8 cellular contexts compared by ENCODE assay signal in genomic region chr2:200525882-200526651, GRCh38. TPM values are rescaled to one million over a fixed set of nuclear protein-coding genes. Genes with fewer than 3 reads are reported as not detected.
DNase-seq lines count a peak whose midpoint lies in the region; ATAC-seq and TF ChIP-seq lines count a peak whose summit lies in the region.

TSS of gene SGO2 (plus strand) at chr2:200526207. CDS start at chr2:200532976, 6,769 bp downstream.

- peak within 1 kb of the TSS; percentile 94 for H3K4me3 ChIP-seq in GM23338
- peak within 1 kb of the TSS; percentile 72 to 96 for H3K4me3 ChIP-seq in muscle layer of duodenum (ENCODE audit: low read depth in 1 of 2, low read length in 2 of 2)

- peaks cover 11% of the 10 kb centered on the region for H4K20me1 ChIP-seq in GM23338 (replicated peaks; ENCODE audit: insufficient read depth)

- no peaks in the 10 kb centered on the region for H3K9me3 Mint-ChIP-seq in GM23338
- no peaks in the 10 kb centered on the region for H3K9me3 Mint-ChIP-seq in activated T-cell treated with anti-CD3 and anti-CD28 coated beads, Interleukin-2, amount 50 U/mL, for 72 hours

- H2AFZ ChIP-seq in GM23338 = peak within 1 kb of the TSS; percentile 91

- ATAC-seq in GM23338 (peak; percentile 99), esophagus mucosa (peak; percentile 100)
- ATAC-seq in activated T-cell treated with anti-CD3 and anti-CD28 coated beads, Interleukin-2, amount 50 U/mL, for 72 hours (replicated peaks in 1 of 2) = peak; percentile 99

- peaks cover 12% of the 10 kb centered on the region for H3K4me1 ChIP-seq in GM23338 (ENCODE audit: insufficient read depth)
- peaks cover 9% of the 10 kb centered on the region in 2 donors for H3K4me1 ChIP-seq in muscle layer of duodenum (ENCODE audit: control insufficient read depth in 1 of 2, insufficient read depth in 2 of 2, low read length in 2 of 2)

- peaks cover 7% of the 10 kb centered on the region; the same call in 1 of the 3 replicates for H3K4me1 Mint-ChIP-seq in GM23338
- H3K4me1 Mint-ChIP-seq in activated T-cell treated with anti-CD3 and anti-CD28 coated beads, Interleukin-2, amount 50 U/mL, for 72 hours (ENCODE audit: low read depth) = peaks cover 29% of the 10 kb centered on the region

- H3K9me3 ChIP-seq in muscle layer of duodenum (ENCODE audit: control insufficient read depth in 1 of 2, low read length in 2 of 2) = no peaks in the 10 kb centered on the region

- H3K36me3 ChIP-seq in GM23338 (ENCODE audit: insufficient read depth) = no peaks in the 10 kb centered on the region
- no peaks in the 10 kb centered on the region for H3K36me3 ChIP-seq in muscle layer of duodenum (ENCODE audit: control insufficient read depth in 1 of 2, insufficient read depth in 2 of 2, low read length in 2 of 2)

- no peaks in the 10 kb centered on the region for H3K27me3 Mint-ChIP-seq in GM23338 (ENCODE audit: insufficient read depth, low read depth, poor library complexity)
- no peaks in the 10 kb centered on the region for H3K27me3 Mint-ChIP-seq in activated T-cell treated with anti-CD3 and anti-CD28 coated beads, Interleukin-2, amount 50 U/mL, for 72 hours (ENCODE audit: low read depth)

- no peaks in the 10 kb centered on the region for H3K9me2 ChIP-seq in GM23338 (ENCODE audit: insufficient read depth)

- peaks cover 45% of the 10 kb centered on the region for H3K79me2 ChIP-seq in GM23338 (replicated peaks; ENCODE audit: insufficient read depth)

- peak within 1 kb of the TSS; percentile 90 for H3K4me3 Mint-ChIP-seq in GM23338
- peak within 1 kb of the TSS; percentile 93 to 96 for H3K4me3 Mint-ChIP-seq in activated T-cell treated with anti-CD3 and anti-CD28 coated beads, Interleukin-2, amount 50 U/mL, for 72 hours

- no peak; a peak in 1 of 4 replicates for TF ChIP-seq CTCF in GM23338 (conservative IDR thresholded peaks at IDR 0.05; ENCODE audit: low read depth in 2 of 2)

- DNase-seq in Daoy (ENCODE audit: low read depth) (peak; percentile 98), GM23338 (ENCODE audit: low spot score) (peak; percentile 99), Kasumi-1 (lab: John Stamatoyannopoulos, UW) (peak; percentile 100), RKO (ENCODE audit: low spot score) (peak; percentile 96)
- DNase-seq in activated T-cell treated with anti-CD3 and anti-CD28 coated beads, Interleukin-2, amount 50 U/mL, for 72 hours = peak; percentile 98
- DNase-seq in stimulated activated CD8-positive, alpha-beta memory T cell treated with anti-CD3 and anti-CD28 coated beads, Interleukin-7, amount 100 ng/mL, for 24 hours (ENCODE audit: low read depth) = peak; percentile 91

- H3K27ac ChIP-seq in GM23338 (ENCODE audit: low read depth) (peak within 1 kb of the TSS; percentile 70; the same call in 1 of the 2 replicates), muscle layer of duodenum (ENCODE audit: low read length) (peak within 1 kb of the TSS; percentile 71)

- no peaks in the 10 kb centered on the region for H3K36me3 Mint-ChIP-seq in GM23338 (ENCODE audit: low read depth)
- H3K36me3 Mint-ChIP-seq in activated T-cell treated with anti-CD3 and anti-CD28 coated beads, Interleukin-2, amount 50 U/mL, for 72 hours (ENCODE audit: insufficient read depth in 2 of 2) = peaks cover 4 to 7% of the 10 kb centered on the region in 2 donors

- H3K27me3 ChIP-seq in GM23338 (ENCODE audit: insufficient read depth) (no peaks in the 10 kb centered on the region), muscle layer of duodenum (ENCODE audit: low read depth, low read length) (no peaks in the 10 kb centered on the region)

- H3K4me2 ChIP-seq in GM23338 = peak within 1 kb of the TSS; percentile 91

- H3F3A ChIP-seq in GM23338 (replicated peaks; ENCODE audit: low read depth) = 0 out of 2 replicates have a peak, but pooled peaks cover 2% of the 10 kb centered on the region

- peak within 1 kb of the TSS; percentile 18; the same call in 1 of the 2 replicates for H3K27ac Mint-ChIP-seq in GM23338
- peak within 1 kb of the TSS; percentile 91 for H3K27ac Mint-ChIP-seq in activated T-cell treated with anti-CD3 and anti-CD28 coated beads, Interleukin-2, amount 50 U/mL, for 72 hours

TF ChIP-seq in GM23338, 12 proteins besides CTCF, POLR2A, EP300 and RAD21:
- TF ChIP-seq CREB1 (CRISPR knock-in tag; IDR thresholded peaks at IDR 0.05; ENCODE audit: low read depth) (peak; percentile 13), ZNF114 (CRISPR knock-in tag; IDR thresholded peaks at IDR 0.05) (no peak), POLR2AphosphoS5 (IDR thresholded peaks at IDR 0.05; ENCODE audit: low read depth) (peak; percentile 92)

RNA-seq across cellular contexts. Expression of gene SGO2, which starts in this region (rescaled TPM):
- total RNA-seq in Daoy (2014; rRNA removed; shearing (Covaris generic)) = 26.4 and 32.5 TPM in 2 replicates
- 32.6 and 40.4 TPM in 2 replicates for total RNA-seq in GM23338 (2014; rRNA removed; shearing (Covaris generic))
- 36.5 and 47.7 TPM in 2 replicates for polyA plus RNA-seq in GM23338 (2016; fragmentation: Nextera tagmentation; extraction: Ambion mirVana)
- 10 to 100 TPM; 36.5 to 38.9 TPM for total RNA-seq in activated T-cell treated with anti-CD3 and anti-CD28 coated beads, Interleukin-2, amount 50 U/mL, for 72 hours
- 6.3 TPM for total RNA-seq in esophagus mucosa

Comparison
In these comparisons a context has a peak if more than half of its experiments do, and no peak if none do; other contexts are left out.
1. Peak in every context shown above with its lines: DNase-seq, ATAC-seq, H3K4me3 ChIP-seq and H3K27ac ChIP-seq.